Comparison of ENCODE assay signal across 8 cellular contexts in the genomic region with DNA sequence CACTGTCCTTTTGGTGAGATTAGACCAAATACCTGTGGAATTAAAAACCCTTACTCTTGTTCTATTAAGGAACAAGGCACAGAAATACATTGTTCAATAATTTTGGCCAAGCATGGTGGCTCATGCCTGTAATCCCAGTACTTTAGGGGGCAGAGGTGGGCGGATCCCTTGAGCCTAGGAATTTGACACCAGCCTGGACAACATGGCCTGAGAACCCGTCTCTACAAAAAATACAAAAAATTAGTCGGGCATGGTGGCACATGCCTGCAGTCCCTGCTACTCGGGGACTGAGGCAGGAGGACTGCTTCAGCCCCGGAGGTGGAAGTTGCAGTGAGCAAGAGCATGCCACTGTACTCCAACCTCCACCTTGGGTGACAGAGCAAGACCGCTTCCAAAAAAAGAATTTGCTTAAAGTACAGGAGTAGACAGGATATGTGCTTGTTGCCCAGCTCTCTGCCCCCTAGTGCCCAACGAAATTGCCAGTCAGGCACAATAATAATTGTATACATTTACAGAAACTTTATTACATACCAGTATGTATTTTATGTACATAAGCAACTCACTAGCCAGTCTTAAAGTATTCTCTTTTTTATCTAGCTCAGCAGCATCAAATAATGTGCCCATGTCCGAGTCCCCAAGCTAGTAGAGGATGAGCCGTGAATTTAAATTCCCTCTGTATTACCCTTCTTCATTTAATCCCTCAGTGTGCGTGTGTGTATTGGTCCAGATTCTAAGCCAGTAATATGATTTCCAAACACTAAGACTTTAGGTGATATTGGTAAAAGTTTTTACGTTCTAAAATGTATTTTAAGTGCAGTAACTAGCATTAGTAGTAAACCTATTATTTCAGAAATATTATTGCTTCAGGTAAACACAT. TPM values are rescaled to one million over a fixed set of nuclear protein-coding genes. Genes with fewer than 3 reads are reported as not detected.
DNase-seq lines count a peak whose midpoint lies in the region; ATAC-seq and TF ChIP-seq lines count a peak whose summit lies in the region.

No MANE protein-coding gene starts in this region.

- TF ChIP-seq CTCF in stomach (IDR thresholded peaks at IDR 0.05): peak in 4 of 7 experiments; percentile 11 to 22 (median 13)

- 27 to 35% (median 31%) methylated on average over 11 of the region's 11 CpGs for WGBS in stomach, 5 donors

- H3K9me3 ChIP-seq in stomach: no peaks in the 10 kb centered on the region

- H3K36me3 Mint-ChIP-seq in activated naive CD8-positive, alpha-beta T cell treated with anti-CD3 and anti-CD28 coated beads, Interleukin-2, amount 10 ng/mL, durations not matched to agents 7 days and 5 days: peaks cover 9% of the 10 kb centered on the region
- peaks cover 6 to 16% (median 13%) of the 10 kb centered on the region in 3 donors for H3K36me3 Mint-ChIP-seq in immature natural killer cell

- H3K36me3 ChIP-seq in stomach: peaks cover 19 to 38% (median 37%) of the 10 kb centered on the region in 4 donors

- H3K27me3 ChIP-seq in stomach: no peaks in the 10 kb centered on the region

- intact Hi-C loops in stomach (cut with DNase I; ENCODE audit: low total_unique reads): no loop called here

- no peak for ATAC-seq in activated naive CD8-positive, alpha-beta T cell treated with anti-CD3 and anti-CD28 coated beads, Interleukin-2, amount 10 ng/mL, durations not matched to agents 7 days and 5 days (ENCODE audit: low read depth)

- peak overlapping the region; percentile 92 for H3K27ac Mint-ChIP-seq in activated naive CD8-positive, alpha-beta T cell treated with anti-CD3 and anti-CD28 coated beads, Interleukin-2, amount 10 ng/mL, durations not matched to agents 7 days and 5 days
- H3K27ac Mint-ChIP-seq in immature natural killer cell: peak overlapping the region; percentile 96 to 98 (median 97)

- no peak for TF ChIP-seq EP300 in stomach (IDR thresholded peaks at IDR 0.05)

- H3K4me3 ChIP-seq in stomach: peak overlapping the region; percentile 76 to 99 (median 92)

- no peaks in the 10 kb centered on the region for H3K27me3 Mint-ChIP-seq in activated naive CD8-positive, alpha-beta T cell treated with anti-CD3 and anti-CD28 coated beads, Interleukin-2, amount 10 ng/mL, durations not matched to agents 7 days and 5 days
- H3K27me3 Mint-ChIP-seq in immature natural killer cell (ENCODE audit: low read depth in 3 of 3): peaks cover 5 to 10% (median 8%) of the 10 kb centered on the region in 3 donors

- peaks cover 11% of the 10 kb centered on the region for H3K4me1 Mint-ChIP-seq in activated naive CD8-positive, alpha-beta T cell treated with anti-CD3 and anti-CD28 coated beads, Interleukin-2, amount 10 ng/mL, durations not matched to agents 7 days and 5 days
- H3K4me1 Mint-ChIP-seq in immature natural killer cell: peaks cover 28 to 38% of the 10 kb centered on the region in 2 donors

- peaks cover 16 to 45% (median 32%) of the 10 kb centered on the region in 4 donors for H3K4me1 ChIP-seq in stomach

- DNase-seq in D341Med (ENCODE audit: low spot score): peak; percentile 28
- DNase-seq in Kasumi-1 (lab: John Stamatoyannopoulos, UW): peak; percentile 11 to 23
- peak; percentile 28 for DNase-seq in activated naive CD8-positive, alpha-beta T cell treated with anti-CD3 and anti-CD28 coated beads, Interleukin-2, amount 10 ng/mL, durations not matched to agents 7 days and 5 days
- peak in 2 of 3 donors; percentile 6 to 15 for DNase-seq in immature natural killer cell
- DNase-seq in stomach: no peak
- no peak for DNase-seq in NCI-H748 (lab: John Stamatoyannopoulos, UW; ENCODE audit: unreplicated experiment)
- no peak for DNase-seq in iPS-NIHi11 (ENCODE audit: low spot score)
- DNase-seq in COLO668 (lab: John Stamatoyannopoulos, UW; ENCODE audit: unreplicated experiment): no peak

- H3K4me3 Mint-ChIP-seq in activated naive CD8-positive, alpha-beta T cell treated with anti-CD3 and anti-CD28 coated beads, Interleukin-2, amount 10 ng/mL, durations not matched to agents 7 days and 5 days: peak overlapping the region; percentile 94
- H3K4me3 Mint-ChIP-seq in immature natural killer cell: peak overlapping the region; percentile 93 to 98 (median 97)

- no peak for TF ChIP-seq POLR2A in stomach (IDR thresholded peaks at IDR 0.05)

- POLR2A ChIA-PET in activated naive CD8-positive, alpha-beta T cell treated with anti-CD3 and anti-CD28 coated beads, Interleukin-2, amount 10 ng/mL, durations not matched to agents 7 days and 5 days (lab: Charles Lee): interaction anchor here (0.9 to 2.5 kb wide), 4 partner anchors 23 to 76 kb away, joined by 3 to 15 read pairs (median 6); partner anchors contain the start of genes ACSM3, ERI2 and REXO5

- no peaks in the 10 kb centered on the region for H3K9me3 Mint-ChIP-seq in activated naive CD8-positive, alpha-beta T cell treated with anti-CD3 and anti-CD28 coated beads, Interleukin-2, amount 10 ng/mL, durations not matched to agents 7 days and 5 days
- no peaks in the 10 kb centered on the region for H3K9me3 Mint-ChIP-seq in immature natural killer cell

- H3K27ac ChIP-seq in stomach: peak overlapping the region in 4 of 5 donors; percentile 97 to 99 (median 98)

RNA-seq across cellular contexts. Expression of gene THUMPD1, which starts 1.4 kb away (rescaled TPM):
- 10 to 100 TPM; 53.0 to 53.6 TPM for total RNA-seq in activated naive CD8-positive, alpha-beta T cell treated with anti-CD3 and anti-CD28 coated beads, Interleukin-2, amount 10 ng/mL, durations not matched to agents 7 days and 5 days
- polyA plus RNA-seq in immature natural killer cell (10 to 100 TPM; 46.4 to 73.0 (median 48.3) TPM), stomach (10 to 100 TPM; 14.7 to 24.0 (median 18.6) TPM)
- 100 to 1,000 TPM in 1 of 5 donors, 10 to 100 TPM in 3, 1 to 10 TPM in 1; 3.2 to 101 (median 44.6) TPM for total RNA-seq in stomach

RNA-seq across cellular contexts. Expression of gene ACSM3, which starts 23.6 kb away (rescaled TPM):
- 1 to 10 TPM; 9.0 to 9.7 TPM for total RNA-seq in activated naive CD8-positive, alpha-beta T cell treated with anti-CD3 and anti-CD28 coated beads, Interleukin-2, amount 10 ng/mL, durations not matched to agents 7 days and 5 days
- polyA plus RNA-seq in immature natural killer cell (1 to 10 TPM in 2 of 3 donors, not detected in 1; 4.1 to 5.5 TPM), stomach (100 to 1,000 TPM in 1 of 3 donors, 10 to 100 TPM in 2; 46.3 to 114 (median 48.8) TPM)
- 10 to 100 TPM in 4 of 5 donors, 1 to 10 TPM in 1; 5.8 to 78.1 (median 15.6) TPM for total RNA-seq in stomach

RNA-seq across cellular contexts. Expression of gene ACSM1, which starts 42.8 kb away (rescaled TPM):
- total RNA-seq in activated naive CD8-positive, alpha-beta T cell treated with anti-CD3 and anti-CD28 coated beads, Interleukin-2, amount 10 ng/mL, durations not matched to agents 7 days and 5 days: under 1 TPM; 0.43 to 0.75 TPM
- polyA plus RNA-seq in immature natural killer cell (1 to 10 TPM in 1 of 3 donors, under 1 TPM in 1, not detected in 1; 0.49 to 1.1 TPM), stomach (1 to 10 TPM in 1 of 3 donors, under 1 TPM in 2; 0.87 to 2.1 (median 0.90) TPM)
- total RNA-seq in stomach: 1 to 10 TPM in 3 of 5 donors, not detected in 2; 1.3 to 1.9 (median 1.3) TPM

Comparison
In these comparisons a context has a peak if more than half of its experiments do, and no peak if none do; other contexts are left out.
1. DNase-seq: peak in D341Med (single experiment), Kasumi-1 (2 of 2), activated naive CD8-positive, alpha-beta T cell treated with anti-CD3 and anti-CD28 coated beads, Interleukin-2, amount 10 ng/mL, durations not matched to agents 7 days and 5 days (single experiment) and immature natural killer cell (2 of 3); none in stomach (single experiment), NCI-H748 (single experiment), iPS-NIHi11 (single experiment) and COLO668 (single experiment).